23 cellular contexts compared by ENCODE assay signal in genomic region chr10:5828725-5829124, GRCh38. TPM values are rescaled to one million over a fixed set of nuclear protein-coding genes. Genes with fewer than 3 reads are reported as not detected.
DNase-seq lines count a peak whose midpoint lies in the region; ATAC-seq, FAIRE-seq and TF ChIP-seq lines count a peak whose summit lies in the region.
"Had no signal": no experiment of that assay in that cellular context is flagged by ENCODE, and none has a peak within 500 bp of the region (broad histone marks: within the 10 kb centered on the region; RNA-seq: fewer than 3 reads in every experiment).

No MANE protein-coding gene starts in this region.

- H3K27me3 ChIP-seq in BLaER1 treated with 17β-estradiol and CSF1 and Interleukin-3, amounts not matched to agents 10 nM and 100 nM, result no peaks in the 10 kb centered on the region
- no peaks in the 10 kb centered on the region for H3K27me3 ChIP-seq in H1 (replicated peaks in 1 of 4; ENCODE audit: control insufficient read depth in 3 of 4, extremely low read depth in 1 of 4, insufficient read depth in 3 of 4, low read length in 3 of 4)
- H3K27me3 ChIP-seq in sigmoid colon, result no peaks in the 10 kb centered on the region
- H3K27me3 ChIP-seq: SJCRH30 had no signal

- H2BK5ac ChIP-seq in H1 (ENCODE audit: low read depth, low read length), result no peak overlapping the region

- H3K27me3 Mint-ChIP-seq in activated T-cell treated with anti-CD3 and anti-CD28 coated beads, Interleukin-2, amount 50 U/mL, for 24 hours, result no peaks in the 10 kb centered on the region
- H3K27me3 Mint-ChIP-seq in activated T-cell treated with anti-CD3 and anti-CD28 coated beads, Interleukin-2, amount 50 U/mL, for 4 hours (ENCODE audit: low read depth), result no peaks in the 10 kb centered on the region
- H3K27me3 Mint-ChIP-seq: CD4-positive, alpha-beta memory T cell had no signal

- TF ChIP-seq RAD21 in H1 (IDR thresholded peaks at IDR 0.05 in 1 of 2, conservative IDR thresholded peaks at IDR 0.05 in 1 of 2; ENCODE audit: low read depth in 2 of 2, low read length in 2 of 2), result no peak

- H3K9ac ChIP-seq in BLaER1 treated with 17β-estradiol and CSF1 and Interleukin-3, amounts not matched to agents 10 nM and 100 nM, result no peak overlapping the region
- H3K9ac ChIP-seq in H1 (replicated peaks in 1 of 4; ENCODE audit: extremely low read depth in 1 of 4, low read depth in 3 of 4, low read length in 3 of 4), result no peak overlapping the region
- H3K9ac ChIP-seq: GM23248, KMS-11 had no signal

- H3K18ac ChIP-seq in H1 (ENCODE audit: extremely low read depth, low read length), result no peak overlapping the region

- H2BK15ac ChIP-seq in H1 (ENCODE audit: low read length), result no peak overlapping the region

- H2AK5ac ChIP-seq in H1 (ENCODE audit: low read depth, low read length), result no peak overlapping the region

- no peaks in the 10 kb centered on the region for H3K23me2 ChIP-seq in H1 (ENCODE audit: low read depth, low read length)

- no peaks in the 10 kb centered on the region for H3K36me3 ChIP-seq in BLaER1 treated with 17β-estradiol and CSF1 and Interleukin-3, amounts not matched to agents 10 nM and 100 nM
- H3K36me3 ChIP-seq in H1 (ENCODE audit: control insufficient read depth in 2 of 4, insufficient read depth in 4 of 4, low read length in 3 of 4) (no peaks in the 10 kb centered on the region), sigmoid colon (no peaks in the 10 kb centered on the region)
- H3K36me3 ChIP-seq: SJCRH30 had no signal

- H4K5ac ChIP-seq in H1 (ENCODE audit: insufficient read length, low read depth, low read length), result no peak overlapping the region

- no peak overlapping the region for H4K91ac ChIP-seq in H1 (replicated peaks; ENCODE audit: insufficient read length, low read length)

- WGBS in H1 (ENCODE audit: extremely low coverage in 1 of 2, insufficient coverage in 1 of 2, insufficient read length in 1 of 2, insufficient replicate concordance in 2 of 2, low coverage in 1 of 2, low lambda C conversion rate in 2 of 2, missing lambda C conversion rate in 1 of 2), 2 experiments, result 93% methylated on average over 16 of the region's 16 CpGs; no CpG with 5 or more reads in 1 of the 2 experiments
- 93 to 94% methylated on average over 16 of the region's 16 CpGs for WGBS in sigmoid colon, 2 donors

- no peaks in the 10 kb centered on the region for H3K79me1 ChIP-seq in H1 (ENCODE audit: low read depth, low read length)

- no peak overlapping the region for H3K4me3 Mint-ChIP-seq in activated T-cell treated with anti-CD3 and anti-CD28 coated beads, Interleukin-2, amount 50 U/mL, for 24 hours
- no peak overlapping the region for H3K4me3 Mint-ChIP-seq in activated T-cell treated with anti-CD3 and anti-CD28 coated beads, Interleukin-2, amount 50 U/mL, for 4 hours
- H3K4me3 Mint-ChIP-seq: CD4-positive, alpha-beta memory T cell had no signal

- H3K36me3 Mint-ChIP-seq in activated T-cell treated with anti-CD3 and anti-CD28 coated beads, Interleukin-2, amount 50 U/mL, for 24 hours (ENCODE audit: low read depth), result no peaks in the 10 kb centered on the region
- no peaks in the 10 kb centered on the region for H3K36me3 Mint-ChIP-seq in activated T-cell treated with anti-CD3 and anti-CD28 coated beads, Interleukin-2, amount 50 U/mL, for 4 hours (ENCODE audit: insufficient read depth)
- H3K36me3 Mint-ChIP-seq: CD4-positive, alpha-beta memory T cell had no signal

- TF ChIP-seq EP300 in H1 (IDR thresholded peaks at IDR 0.05; ENCODE audit: borderline replicate concordance in 1 of 2, low read depth in 2 of 2, low read length in 2 of 2) (no peak), sigmoid colon (IDR thresholded peaks at IDR 0.05) (no peak)

- no peaks in the 10 kb centered on the region for H4K20me1 ChIP-seq in BLaER1 treated with 17β-estradiol and CSF1 and Interleukin-3, amounts not matched to agents 10 nM and 100 nM
- no peaks in the 10 kb centered on the region for H4K20me1 ChIP-seq in H1 (replicated peaks in 1 of 2; ENCODE audit: control insufficient read depth in 1 of 2, insufficient read depth in 2 of 2, low read length in 2 of 2)

- H4K8ac ChIP-seq in H1 (ENCODE audit: extremely low read depth, insufficient read depth, low read length), result no peak overlapping the region

- CTCF ChIA-PET in H1 (lab: Charles Lee; ENCODE audit: partially characterized antibody), result interaction anchor here (1.4 kb wide), 1 partner anchor 26 kb away, joined by 5 read pairs; no protein-coding TSS in a partner anchor

- no peak overlapping the region for H3K4me3 ChIP-seq in BLaER1 treated with 17β-estradiol and CSF1 and Interleukin-3, amounts not matched to agents 10 nM and 100 nM
- no peak overlapping the region for H3K4me3 ChIP-seq in H1 (ENCODE audit: extremely low read depth in 1 of 4, insufficient read depth in 2 of 4, low read depth in 3 of 4, low read length in 4 of 4)
- H3K4me3 ChIP-seq in sigmoid colon, result no peak overlapping the region
- H3K4me3 ChIP-seq: GM23248, PC-9, SJCRH30 had no signal

- H3K79me2 ChIP-seq in H1 (ENCODE audit: control insufficient read depth in 1 of 2, insufficient read depth in 2 of 2, low read length in 2 of 2), result no peaks in the 10 kb centered on the region

- H3K4me1 ChIP-seq in BLaER1 treated with 17β-estradiol and CSF1 and Interleukin-3, amounts not matched to agents 10 nM and 100 nM, result peaks cover 0 to 62% (median 39%) of the 10 kb centered on the region in 10 experiments; a peak in 16 of 20 replicates
- peaks cover 0 to 2% (median 0%) of the 10 kb centered on the region in 4 experiments; a peak in 1 of 7 replicates for H3K4me1 ChIP-seq in H1 (replicated peaks in 1 of 4; ENCODE audit: control insufficient read depth in 3 of 4, insufficient read depth in 4 of 4, low read length in 3 of 4)
- no peaks in the 10 kb centered on the region for H3K4me1 ChIP-seq in sigmoid colon
- H3K4me1 ChIP-seq: SJCRH30 had no signal

- H2BK20ac ChIP-seq in H1 (ENCODE audit: low read length), result no peak overlapping the region

- peak overlapping the region in 6 of 11 experiments; percentile 2 to 78 (median 26); a peak in 4 of 22 replicates for H3K4me2 ChIP-seq in BLaER1 treated with 17β-estradiol and CSF1 and Interleukin-3, amounts not matched to agents 10 nM and 100 nM
- no peak overlapping the region for H3K4me2 ChIP-seq in H1 (ENCODE audit: insufficient read depth in 1 of 2, low read depth in 2 of 2, low read length in 2 of 2)
- H3K4me2 ChIP-seq: KMS-11, PC-9 had no signal

- no peak overlapping the region for H2BK120ac ChIP-seq in H1 (replicated peaks; ENCODE audit: low read depth, low read length)

- no peak for TF ChIP-seq CTCF in H1 (IDR thresholded peaks at IDR 0.05; ENCODE audit: control extremely low read depth in 1 of 3, insufficient read depth in 1 of 3, low read depth in 1 of 3, low read length in 3 of 3)
- no peak for TF ChIP-seq CTCF in sigmoid colon (IDR thresholded peaks at IDR 0.05)

- no peak overlapping the region for H3K56ac ChIP-seq in H1 (replicated peaks; ENCODE audit: insufficient read length, low read depth, low read length)

- H3K4me1 Mint-ChIP-seq in activated T-cell treated with anti-CD3 and anti-CD28 coated beads, Interleukin-2, amount 50 U/mL, for 24 hours (ENCODE audit: low read depth), result peaks cover 2% of the 10 kb centered on the region
- H3K4me1 Mint-ChIP-seq in activated T-cell treated with anti-CD3 and anti-CD28 coated beads, Interleukin-2, amount 50 U/mL, for 4 hours (ENCODE audit: low read depth), result no peaks in the 10 kb centered on the region
- H3K4me1 Mint-ChIP-seq: CD4-positive, alpha-beta memory T cell had no signal

- H3K4ac ChIP-seq in H1 (replicated peaks; ENCODE audit: insufficient read length, low read depth, low read length), result no peak overlapping the region

- H3K9me3 Mint-ChIP-seq in activated T-cell treated with anti-CD3 and anti-CD28 coated beads, Interleukin-2, amount 50 U/mL, for 24 hours, result no peaks in the 10 kb centered on the region
- no peaks in the 10 kb centered on the region for H3K9me3 Mint-ChIP-seq in activated T-cell treated with anti-CD3 and anti-CD28 coated beads, Interleukin-2, amount 50 U/mL, for 4 hours
- H3K9me3 Mint-ChIP-seq: CD4-positive, alpha-beta memory T cell had no signal

- H3K23ac ChIP-seq in H1 (ENCODE audit: insufficient read length), result no peak overlapping the region

- no peak for FAIRE-seq in H1 (lab: Jason Lieb, UNC)
- FAIRE-seq: G401.6 had no signal

- no peak for ATAC-seq in activated T-cell treated with anti-CD3 and anti-CD28 coated beads, Interleukin-2, amount 50 U/mL, for 4 hours
- no peak for ATAC-seq in GM21723 (IDR thresholded peaks at IDR 0.05; ENCODE audit: unreplicated experiment)
- ATAC-seq: Right ventricle myocardium inferior had no signal

- peak; percentile 15 for DNase-seq in activated T-cell treated with anti-CD3 and anti-CD28 coated beads, Interleukin-2, amount 50 U/mL, for 24 hours
- no peak for DNase-seq in activated T-cell treated with anti-CD3 and anti-CD28 coated beads, Interleukin-2, amount 50 U/mL, for 4 hours
- no peak for DNase-seq in H1 (ENCODE audit: low read depth in 1 of 2, low spot score in 2 of 2)
- peak; percentile 20 for DNase-seq in sigmoid colon
- DNase-seq in glomerular visceral epithelial cell (ENCODE audit: extremely low spot score), result no peak
- DNase-seq: CD4-positive, alpha-beta memory T cell; COR-L47; GM23248; HCEC 1CT; IMR-90; MM.1S; NCI-H1417; NCI-H1694 treated with DMSO at 0.1 percent for 48 hours; NCI-H2081; NCI-H2227 treated with DMSO at 0.1 percent for 48 hours; NCI-H526 treated with DMSO at 0.1 percent for 48 hours; PC-9; SJCRH30 had no signal

- no peak overlapping the region for H3K14ac ChIP-seq in H1 (ENCODE audit: insufficient read length)

- H3K27ac Mint-ChIP-seq in activated T-cell treated with anti-CD3 and anti-CD28 coated beads, Interleukin-2, amount 50 U/mL, for 24 hours, result no peak overlapping the region
- H3K27ac Mint-ChIP-seq: CD4-positive, alpha-beta memory T cell had no signal

- no peaks in the 10 kb centered on the region for H3K9me3 ChIP-seq in BLaER1 treated with 17β-estradiol and CSF1 and Interleukin-3, amounts not matched to agents 10 nM and 100 nM (replicated peaks in 1 of 11)
- no peaks in the 10 kb centered on the region for H3K9me3 ChIP-seq in H1 (ENCODE audit: insufficient read depth in 2 of 2, low read depth in 1 of 2, low read length in 1 of 2)
- H3K9me3 ChIP-seq in sigmoid colon, result no peaks in the 10 kb centered on the region
- H3K9me3 ChIP-seq: SJCRH30 had no signal

- peak overlapping the region; percentile 6; the same call in 1 of the 2 replicates for H2AFZ ChIP-seq in H1 (ENCODE audit: low read length)
- H2AFZ ChIP-seq: GM23248, PC-9 had no signal

- no peak overlapping the region for H3K27ac ChIP-seq in BLaER1 treated with 17β-estradiol and CSF1 and Interleukin-3, amounts not matched to agents 10 nM and 100 nM
- H3K27ac ChIP-seq in H1 (ENCODE audit: low read depth, low read length) (no peak overlapping the region), sigmoid colon (no peak overlapping the region)
- H3K27ac ChIP-seq: GM23248, KMS-11, PC-9, SJCRH30 had no signal

- H2BK12ac ChIP-seq in H1 (ENCODE audit: low read depth, low read length), result no peak overlapping the region

- intact Hi-C loops in sigmoid colon (cut with DNase I), result no loop called here

- TF ChIP-seq POLR2A in H1 (IDR thresholded peaks at IDR 0.05; ENCODE audit: control extremely low read depth in 1 of 2, low read depth in 2 of 2, low read length in 2 of 2) (no peak), sigmoid colon (IDR thresholded peaks at IDR 0.05) (no peak)

- POLR2A ChIA-PET in H1 (lab: Charles Lee; ENCODE audit: partially characterized antibody), result interaction anchor here (0.6 kb wide), 1 partner anchor 13 kb away, joined by 3 read pairs; no protein-coding TSS in a partner anchor

RNA-seq across cellular contexts. Expression of gene GDI2, which starts 15.5 kb away (rescaled TPM):
- 100 to 1,000 TPM; 270 to 301 (median 294) TPM for total RNA-seq in activated T-cell treated with anti-CD3 and anti-CD28 coated beads, Interleukin-2, amount 50 U/mL, for 4 hours
- 368 and 385 TPM in 2 replicates for total RNA-seq in H1 (2021; fragmentation: NEBNext Ultra II Directional; extraction: Animal tissue kit (Norgen Biotek cat#: 25700))
- polyA plus RNA-seq in H1 (2011; rRNA removed) (168 and 169 TPM in 2 replicates), sigmoid colon (100 to 1,000 TPM; 179 to 238 (median 201) TPM)
- polyA plus RNA-seq in H1 (2011; cell fraction: cytosol; rRNA removed), result 220 TPM
- 87.8 TPM for polyA plus RNA-seq in H1 (2011; cell fraction: nucleus; rRNA removed)
- 221 to 393 TPM (median 248 TPM) in 4 replicates for polyA plus RNA-seq in H1 (2012, experiment 1 of 2)
- 32.4 TPM for polyA plus RNA-seq in H1 (2012, experiment 2 of 2)
- polyA plus RNA-seq in H1 (2013, experiment 1 of 2), result 216 TPM
- polyA plus RNA-seq in H1 (2013, experiment 2 of 2), result 215 TPM
- 172 and 297 TPM in 2 replicates for polyA minus RNA-seq in H1 (2011; rRNA and poly(A)+ RNA removed)
- polyA minus RNA-seq in H1 (2011; cell fraction: cytosol; rRNA and poly(A)+ RNA removed), result 300 TPM
- polyA minus RNA-seq in H1 (2011; cell fraction: nucleus; rRNA and poly(A)+ RNA removed), result 219 TPM
- 100 to 1,000 TPM; 178 to 208 (median 205) TPM for total RNA-seq in sigmoid colon

Comparison
In these comparisons a context has a peak if more than half of its experiments do, and no peak if none do; other contexts are left out.
1. DNase-seq: peak in activated T-cell treated with anti-CD3 and anti-CD28 coated beads, Interleukin-2, amount 50 U/mL, for 24 hours (single experiment) and sigmoid colon (single experiment); none in activated T-cell treated with anti-CD3 and anti-CD28 coated beads, Interleukin-2, amount 50 U/mL, for 4 hours (single experiment), H1 (0 of 2) and glomerular visceral epithelial cell (single experiment).
2. H3K4me2 ChIP-seq: peak in BLaER1 treated with 17β-estradiol and CSF1 and Interleukin-3, amounts not matched to agents 10 nM and 100 nM (6 of 11); none in H1 (0 of 2).